Comparison of ENCODE assay signal across 16 cellular contexts in the genomic region with DNA sequence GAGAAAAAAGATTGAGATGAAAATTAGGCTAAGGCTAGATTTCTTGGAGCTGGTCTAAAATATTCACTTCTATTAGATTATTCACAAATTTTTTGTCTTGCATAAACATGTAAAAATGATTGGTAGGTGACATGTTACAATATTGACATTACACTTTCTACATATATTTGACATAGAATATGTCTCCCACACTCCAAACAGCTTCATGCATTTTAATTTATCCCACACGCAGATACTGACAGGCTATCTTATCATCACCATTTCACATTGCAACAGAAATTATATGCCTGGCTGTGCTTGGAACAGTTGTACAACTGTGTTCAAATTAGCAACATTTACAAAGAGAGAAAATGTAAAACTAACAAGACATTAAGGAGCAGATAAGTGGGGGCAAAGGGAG.
DNase-seq lines count a peak whose midpoint lies in the region; ATAC-seq and TF ChIP-seq lines count a peak whose summit lies in the region.
"Had no signal": no experiment of that assay in that cellular context is flagged by ENCODE, and none has a peak within 500 bp of the region (broad histone marks: within the 10 kb centered on the region; RNA-seq: fewer than 3 reads in every experiment).

No MANE protein-coding gene starts in this region.

- no peak for ATAC-seq in SK-N-SH treated with all-trans-retinoic acid at 6 μM for 48 hours
- ATAC-seq: GM12878 had no signal

- no peaks in the 10 kb centered on the region for H3K9me3 Mint-ChIP-seq in osteocyte (ENCODE audit: unreplicated experiment)

- TF ChIP-seq EP300 in SK-N-SH (IDR thresholded peaks at IDR 0.05; ENCODE audit: borderline replicate concordance in 1 of 2, low read depth in 1 of 2, low read length in 1 of 2) = no peak

- no peak for DNase-seq in SK-N-SH
- peak; percentile 18 for DNase-seq in cerebellar cortex (ENCODE audit: low spot score)
- DNase-seq in smooth muscle cell (lab: John Stamatoyannopoulos, UW; ENCODE audit: unreplicated experiment) = no peak
- no peak for DNase-seq in osteocyte (ENCODE audit: extremely low spot score, unreplicated experiment)
- DNase-seq in NCI-H82 treated with DMSO at 0.1 percent for 48 hours (lab: John Stamatoyannopoulos, UW; ENCODE audit: unreplicated experiment) = no peak
- DNase-seq: Calu3; CD4-positive, alpha-beta memory T cell; COR-L47; DMS79; EL; GDM1; GM23248; H7; HCEC 1CT had no signal

- no peaks in the 10 kb centered on the region for H3K9me3 ChIP-seq in SK-N-SH
- no peaks in the 10 kb centered on the region for H3K9me3 ChIP-seq in smooth muscle cell (replicated peaks; ENCODE audit: low read depth)

- CTCF ChIA-PET in SK-N-SH (lab: Yijun Ruan, JAX) = interaction anchor here (1.1 to 1.4 kb wide), 2 partner anchors 17 to 280 kb away, joined by 3 read pairs; no protein-coding TSS in a partner anchor

- H3K36me3 Mint-ChIP-seq in osteocyte (ENCODE audit: unreplicated experiment) = no peaks in the 10 kb centered on the region
- H3K36me3 Mint-ChIP-seq: CD4-positive, alpha-beta memory T cell had no signal

- H3K36me3 ChIP-seq in SK-N-SH (replicated peaks in 1 of 2; ENCODE audit: control insufficient read depth in 1 of 2, insufficient read depth in 2 of 2, low read length in 1 of 2) = no peaks in the 10 kb centered on the region
- H3K36me3 ChIP-seq in smooth muscle cell (ENCODE audit: low read depth) = no peaks in the 10 kb centered on the region

- WGBS in SK-N-SH (ENCODE audit: low lambda C conversion rate) = 31% methylated on average over 1 of the region's 1 CpG
- 41% methylated on average over 1 of the region's 1 CpG for WGBS in smooth muscle cell (ENCODE audit: low lambda C conversion rate)

- TF ChIP-seq RAD21 in SK-N-SH (IDR thresholded peaks at IDR 0.05; ENCODE audit: low read length) = no peak

- H3K27ac Mint-ChIP-seq in osteocyte (ENCODE audit: unreplicated experiment) = no peak overlapping the region
- H3K27ac Mint-ChIP-seq: CD4-positive, alpha-beta memory T cell had no signal

- POLR2A ChIA-PET in SK-N-SH (lab: Yijun Ruan, JAX) = no interaction called here

- H3K4me1 ChIP-seq in SK-N-SH (ENCODE audit: control insufficient read depth in 1 of 2, insufficient read depth in 2 of 2, low read depth in 1 of 2, low read length in 1 of 2) = no peaks in the 10 kb centered on the region
- H3K4me1 ChIP-seq in smooth muscle cell (ENCODE audit: low read depth) = no peaks in the 10 kb centered on the region

- H3K4me2 ChIP-seq in SK-N-SH (no peak overlapping the region), smooth muscle cell (no peak overlapping the region)

- no peaks in the 10 kb centered on the region for H3K9me2 ChIP-seq in SK-N-SH

- H2AFZ ChIP-seq in SK-N-SH (ENCODE audit: low read depth) (no peak overlapping the region), smooth muscle cell (ENCODE audit: low read depth) (peak overlapping the region; percentile 66)
- H2AFZ ChIP-seq: GM23248 had no signal

- H3K9ac ChIP-seq in SK-N-SH (no peak overlapping the region), smooth muscle cell (ENCODE audit: low read depth) (no peak overlapping the region)
- H3K9ac ChIP-seq: GM23248 had no signal

- H3K27me3 ChIP-seq in SK-N-SH (ENCODE audit: insufficient read depth) (no peaks in the 10 kb centered on the region), smooth muscle cell (ENCODE audit: low read depth) (no peaks in the 10 kb centered on the region)

- no peak overlapping the region for H3K4me3 Mint-ChIP-seq in osteocyte (ENCODE audit: unreplicated experiment)
- H3K4me3 Mint-ChIP-seq: CD4-positive, alpha-beta memory T cell had no signal

- no peaks in the 10 kb centered on the region for H4K20me1 ChIP-seq in SK-N-SH (ENCODE audit: insufficient read depth)
- no peaks in the 10 kb centered on the region for H4K20me1 ChIP-seq in smooth muscle cell (ENCODE audit: low read depth)

- H3K27ac ChIP-seq in SK-N-SH (ENCODE audit: low read depth in 2 of 2, low read length in 1 of 2) (no peak overlapping the region; a peak in 1 of 4 replicates), smooth muscle cell (ENCODE audit: low read depth) (no peak overlapping the region)
- H3K27ac ChIP-seq: GM23248 had no signal

- H3F3A ChIP-seq in SK-N-SH (replicated peaks; ENCODE audit: insufficient read depth) (no peaks in the 10 kb centered on the region), smooth muscle cell (ENCODE audit: low read depth) (no peaks in the 10 kb centered on the region)

- no peak overlapping the region for H3K4me3 ChIP-seq in SK-N-SH (ENCODE audit: low read depth in 2 of 2, low read length in 1 of 2)
- H3K4me3 ChIP-seq in smooth muscle cell = no peak overlapping the region
- H3K4me3 ChIP-seq: GM12878, GM23248 had no signal

- no peak for TF ChIP-seq CTCF in SK-N-SH (IDR thresholded peaks at IDR 0.05)
- TF ChIP-seq CTCF in smooth muscle cell (IDR thresholded peaks at IDR 0.05; ENCODE audit: borderline replicate concordance, insufficient read depth, poor library complexity, severe bottlenecking) = no peak
- TF ChIP-seq CTCF in osteocyte (IDR thresholded peaks at IDR 0.05) = no peak

- H3K27me3 Mint-ChIP-seq in osteocyte (ENCODE audit: unreplicated experiment) = no peaks in the 10 kb centered on the region
- H3K27me3 Mint-ChIP-seq: CD4-positive, alpha-beta memory T cell had no signal

- H3K79me2 ChIP-seq in SK-N-SH (ENCODE audit: insufficient read depth) (no peaks in the 10 kb centered on the region), smooth muscle cell (ENCODE audit: low read depth) (no peaks in the 10 kb centered on the region)

- H3K4me1 Mint-ChIP-seq in osteocyte (ENCODE audit: unreplicated experiment) = peaks cover 4% of the 10 kb centered on the region
- H3K4me1 Mint-ChIP-seq: CD4-positive, alpha-beta memory T cell had no signal

TF ChIP-seq in SK-N-SH, 30 proteins besides CTCF, POLR2A, EP300 and RAD21:
- TF ChIP-seq, protein P1, sequence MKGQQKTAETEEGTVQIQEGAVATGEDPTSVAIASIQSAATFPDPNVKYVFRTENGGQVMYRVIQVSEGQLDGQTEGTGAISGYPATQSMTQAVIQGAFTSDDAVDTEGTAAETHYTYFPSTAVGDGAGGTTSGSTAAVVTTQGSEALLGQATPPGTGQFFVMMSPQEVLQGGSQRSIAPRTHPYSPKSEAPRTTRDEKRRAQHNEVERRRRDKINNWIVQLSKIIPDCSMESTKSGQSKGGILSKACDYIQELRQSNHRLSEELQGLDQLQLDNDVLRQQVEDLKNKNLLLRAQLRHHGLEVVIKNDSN (IDR thresholded peaks at IDR 0.05; ENCODE audit: borderline replicate concordance, low read depth) = no peak
- TF ChIP-seq, protein P2, sequence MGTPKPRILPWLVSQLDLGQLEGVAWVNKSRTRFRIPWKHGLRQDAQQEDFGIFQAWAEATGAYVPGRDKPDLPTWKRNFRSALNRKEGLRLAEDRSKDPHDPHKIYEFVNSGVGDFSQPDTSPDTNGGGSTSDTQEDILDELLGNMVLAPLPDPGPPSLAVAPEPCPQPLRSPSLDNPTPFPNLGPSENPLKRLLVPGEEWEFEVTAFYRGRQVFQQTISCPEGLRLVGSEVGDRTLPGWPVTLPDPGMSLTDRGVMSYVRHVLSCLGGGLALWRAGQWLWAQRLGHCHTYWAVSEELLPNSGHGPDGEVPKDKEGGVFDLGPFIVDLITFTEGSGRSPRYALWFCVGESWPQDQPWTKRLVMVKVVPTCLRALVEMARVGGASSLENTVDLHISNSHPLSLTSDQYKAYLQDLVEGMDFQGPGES (IDR thresholded peaks at IDR 0.05; ENCODE audit: low read depth, low read length) = no peak
- TF ChIP-seq ELF1 (IDR thresholded peaks at IDR 0.05) (no peak), GATA2 (CRISPR knock-in tag; IDR thresholded peaks at IDR 0.05) (peak; percentile 38; the same call in 1 of the 2 replicates), EZH2phosphoT487 (IDR thresholded peaks at IDR 0.05; ENCODE audit: borderline replicate concordance, low read depth) (no peak)

TF ChIP-seq in SK-N-SH treated with all-trans-retinoic acid at 6 μM for 48 hours, 23 proteins besides CTCF, POLR2A, EP300 and RAD21 (continues in another document):
- TF ChIP-seq ZNF70 (CRISPR knock-in tag; IDR thresholded peaks at IDR 0.05) = no peak
- no peak for TF ChIP-seq ZNF8 (CRISPR knock-in tag; IDR thresholded peaks at IDR 0.05)
- TF ChIP-seq TOX (CRISPR knock-in tag; IDR thresholded peaks at IDR 0.05; ENCODE audit: borderline replicate concordance) = no peak
- no peak for TF ChIP-seq ZNF565 (CRISPR knock-in tag; conservative IDR thresholded peaks at IDR 0.05; ENCODE audit: low read depth)
- TF ChIP-seq, protein P3, sequence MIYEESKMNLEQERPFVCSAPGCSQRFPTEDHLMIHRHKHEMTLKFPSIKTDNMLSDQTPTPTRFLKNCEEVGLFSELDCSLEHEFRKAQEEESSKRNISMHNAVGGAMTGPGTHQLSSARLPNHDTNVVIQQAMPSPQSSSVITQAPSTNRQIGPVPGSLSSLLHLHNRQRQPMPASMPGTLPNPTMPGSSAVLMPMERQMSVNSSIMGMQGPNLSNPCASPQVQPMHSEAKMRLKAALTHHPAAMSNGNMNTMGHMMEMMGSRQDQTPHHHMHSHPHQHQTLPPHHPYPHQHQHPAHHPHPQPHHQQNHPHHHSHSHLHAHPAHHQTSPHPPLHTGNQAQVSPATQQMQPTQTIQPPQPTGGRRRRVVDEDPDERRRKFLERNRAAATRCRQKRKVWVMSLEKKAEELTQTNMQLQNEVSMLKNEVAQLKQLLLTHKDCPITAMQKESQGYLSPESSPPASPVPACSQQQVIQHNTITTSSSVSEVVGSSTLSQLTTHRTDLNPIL (CRISPR knock-in tag; IDR thresholded peaks at IDR 0.05; ENCODE audit: low read depth) = no peak
- no peak for TF ChIP-seq TCF4 (CRISPR knock-in tag; IDR thresholded peaks at IDR 0.05; ENCODE audit: borderline replicate concordance)
- TF ChIP-seq ARNTL (CRISPR knock-in tag; IDR thresholded peaks at IDR 0.05; ENCODE audit: borderline replicate concordance, low read depth) = no peak
- no peak for TF ChIP-seq BACH2 (CRISPR knock-in tag; IDR thresholded peaks at IDR 0.05; ENCODE audit: borderline replicate concordance)
- TF ChIP-seq GLIS3 (CRISPR knock-in tag; IDR thresholded peaks at IDR 0.05) = no peak
- no peak for TF ChIP-seq ISL1 (CRISPR knock-in tag; IDR thresholded peaks at IDR 0.05)
- no peak for TF ChIP-seq SNAI2 (CRISPR knock-in tag; IDR thresholded peaks at IDR 0.05)
